In the genomic region with DNA sequence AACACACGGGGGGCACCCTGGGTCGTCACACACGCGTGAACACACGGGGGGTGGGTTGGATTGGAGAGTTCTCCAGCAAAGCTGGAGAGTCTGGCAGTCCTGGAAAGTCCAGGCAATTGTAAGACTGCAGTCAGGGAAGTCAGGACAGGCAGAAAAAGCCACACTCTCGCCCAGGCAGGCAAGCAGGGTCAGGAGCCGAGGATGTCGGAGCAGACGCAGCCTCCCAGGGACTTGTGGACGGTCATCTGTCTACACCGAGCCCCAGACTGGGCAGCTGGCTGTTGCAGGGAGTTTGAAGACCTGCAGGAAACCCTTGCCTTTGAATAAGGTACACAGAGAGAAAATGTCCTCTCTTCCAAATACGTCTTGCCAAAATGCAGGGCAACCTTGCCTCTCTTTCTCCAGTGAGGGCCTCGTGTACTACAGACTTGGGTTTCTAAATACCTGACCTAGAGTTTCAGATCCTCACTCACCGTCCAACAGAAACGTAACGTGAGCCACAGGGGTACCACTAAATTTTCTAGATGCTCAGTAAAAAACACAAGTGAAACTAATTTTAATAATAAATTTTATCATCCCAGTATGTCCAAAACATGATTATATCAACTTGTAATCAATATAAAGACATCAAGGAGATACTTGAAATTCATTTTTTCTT, we compare ENCODE assay signal across 25 cellular contexts.
DNase-seq lines count a peak whose midpoint lies in the region; ATAC-seq and TF ChIP-seq lines count a peak whose summit lies in the region.
"Had no signal": no experiment of that assay in that cellular context is flagged by ENCODE, and none has a peak within 500 bp of the region (broad histone marks: within the 10 kb centered on the region; RNA-seq: fewer than 3 reads in every experiment).

No MANE protein-coding gene starts in this region.

- H3K36me3 Mint-ChIP-seq in glutamatergic neuron (ENCODE audit: unreplicated experiment), result peaks cover 4% of the 10 kb centered on the region

- H3K27me3 Mint-ChIP-seq in glutamatergic neuron (ENCODE audit: unreplicated experiment), result peaks cover 6% of the 10 kb centered on the region

- intact Hi-C loops in posterior vena cava (cut with DNase I) (no loop called here), upper lobe of right lung (cut with DNase I) (no loop called here)

- peaks cover 6% of the 10 kb centered on the region for H3K9me3 Mint-ChIP-seq in glutamatergic neuron (ENCODE audit: unreplicated experiment)

- H3K4me1 ChIP-seq in upper lobe of right lung, result no peaks in the 10 kb centered on the region
- H3K4me1 ChIP-seq: BE2C, HAP-1 had no signal

- DNase-seq in NCI-H748 (lab: John Stamatoyannopoulos, UW; ENCODE audit: unreplicated experiment) (peak; percentile 18), NCI-H748 treated with DMSO at 0.1 percent for 48 hours (lab: John Stamatoyannopoulos, UW) (no peak), glutamatergic neuron (peak; percentile 35), posterior vena cava (ENCODE audit: low spot score) (peak; percentile 50), upper lobe of right lung (peak; percentile 54), GM19240 (ENCODE audit: insufficient read length, low spot score) (no peak), SKM-1 (lab: John Stamatoyannopoulos, UW; ENCODE audit: unreplicated experiment) (no peak)
- DNase-seq in stimulated activated CD4-positive, alpha-beta T cell treated with anti-CD3 and anti-CD28 coated beads, Interleukin-2, amount 100 ng/mL, for 24 hours, result no peak
- DNase-seq: 8988T, ACHN, BE2C, DMS153, DND-41, GOT3, HFFc6, Kasumi-1, NCI-H1092 treated with DMSO at 0.1 percent for 48 hours, NCI-H1436, NCI-H1930, NCI-H2107, NCI-H524 treated with DMSO at 0.1 percent for 48 hours, SHP77 treated with DMSO at 0.1 percent for 48 hours had no signal

- TF ChIP-seq CTCF in glutamatergic neuron (IDR thresholded peaks at IDR 0.05; ENCODE audit: partially characterized antibody, unreplicated experiment) (no peak), upper lobe of right lung (IDR thresholded peaks at IDR 0.05) (no peak)

- H3K27me3 ChIP-seq in upper lobe of right lung, result no peaks in the 10 kb centered on the region
- H3K27me3 ChIP-seq: BE2C had no signal

- H3K4me3 Mint-ChIP-seq in glutamatergic neuron (ENCODE audit: unreplicated experiment), result no peak overlapping the region
- H3K4me3 Mint-ChIP-seq: HFFc6 had no signal

- H3K4me3 ChIP-seq in upper lobe of right lung, result no peak overlapping the region
- H3K4me3 ChIP-seq: HAP-1, K562 had no signal

- H3K27ac ChIP-seq in upper lobe of right lung, result no peak overlapping the region
- H3K27ac ChIP-seq: RWPE1 had no signal

- no peak overlapping the region for H3K27ac Mint-ChIP-seq in glutamatergic neuron (ENCODE audit: unreplicated experiment)
- H3K27ac Mint-ChIP-seq: HFFc6 had no signal

- H3K36me3 ChIP-seq in upper lobe of right lung, result no peaks in the 10 kb centered on the region
- H3K36me3 ChIP-seq: BE2C, HAP-1 had no signal

- no peak for ATAC-seq in upper lobe of right lung
- ATAC-seq: K562 had no signal

- H3K4me1 Mint-ChIP-seq in glutamatergic neuron (ENCODE audit: low read depth, unreplicated experiment), result peaks cover 24% of the 10 kb centered on the region

- no peaks in the 10 kb centered on the region for H3K9me3 ChIP-seq in upper lobe of right lung
- H3K9me3 ChIP-seq: BE2C, HAP-1 had no signal

Comparison
In these comparisons a context has a peak if more than half of its experiments do, and no peak if none do; other contexts are left out.
1. DNase-seq: peak in NCI-H748 (single experiment), glutamatergic neuron (single experiment), posterior vena cava (single experiment) and upper lobe of right lung (single experiment); none in NCI-H748 treated with DMSO at 0.1 percent for 48 hours (single experiment), GM19240 (single experiment), stimulated activated CD4-positive, alpha-beta T cell treated with anti-CD3 and anti-CD28 coated beads, Interleukin-2, amount 100 ng/mL, for 24 hours (0 of 2) and SKM-1 (single experiment).